19 cellular contexts compared by ENCODE assay signal in the genomic region with DNA sequence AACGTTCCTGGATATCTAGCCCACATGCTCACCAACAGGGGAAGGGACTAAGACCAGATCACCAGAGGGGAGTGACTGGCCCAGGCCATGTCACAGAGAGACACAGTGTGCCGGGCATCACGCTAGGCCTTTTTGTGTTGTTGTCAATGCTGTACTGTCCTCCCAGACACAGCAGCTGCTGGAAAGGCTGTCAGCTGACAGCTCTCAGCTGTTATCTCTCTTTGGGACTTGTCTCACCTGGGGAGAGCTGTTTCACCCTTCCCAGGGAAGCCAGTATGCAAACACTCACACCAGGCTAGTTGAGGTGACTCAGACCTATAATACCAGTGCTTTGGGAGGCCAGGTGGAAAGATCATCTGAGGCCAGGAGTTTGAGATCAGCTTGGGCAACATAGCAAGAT. TPM values are rescaled to one million over a fixed set of nuclear protein-coding genes. Genes with fewer than 3 reads are reported as not detected.
"Had no signal": no experiment of that assay in that cellular context is flagged by ENCODE, and none has a peak within 500 bp of the region (broad histone marks: within the 10 kb centered on the region; RNA-seq: fewer than 3 reads in every experiment).

No MANE protein-coding gene starts in this region.

- H3K4me1 Mint-ChIP-seq: nephron had no signal

- H3K36me3 Mint-ChIP-seq: activated naive CD4-positive, alpha-beta T cell treated with anti-CD3 and anti-CD28 coated beads, Interleukin-2, amount 50 U/mL, for 72 hours had no signal

- H3K9me3 ChIP-seq: body of pancreas, right atrium auricular region, testis had no signal

- DNase-seq: activated CD4-positive, alpha-beta memory T cell treated with anti-CD3 and anti-CD28 coated beads, Interleukin-2, amount 10 ng/mL, durations not matched to agents 7 days and 5 days; activated CD4-positive, alpha-beta T cell treated with anti-CD3 and anti-CD28 coated beads for 36 hours; activated gamma-delta T cell; activated T-cell treated with anti-CD3 and anti-CD28 coated beads, Interleukin-2, amount 50 U/mL, for 72 hours; body of pancreas; central memory CD4-positive, alpha-beta T cell; cortex of kidney; effector CD8-positive, alpha-beta T cell; stimulated activated naive CD8-positive, alpha-beta T cell treated with anti-CD3 and anti-CD28 coated beads, Interleukin-15, amount 100 ng/mL, for 72 hours; T-helper 17 cell; testis had no signal

- ATAC-seq: activated CD4-positive, alpha-beta T cell treated with anti-CD3 and anti-CD28 coated beads for 36 hours; activated naive CD4-positive, alpha-beta T cell treated with anti-CD3 and anti-CD28 coated beads, Interleukin-2, amount 50 U/mL, for 72 hours; activated T-cell treated with anti-CD3 and anti-CD28 coated beads, Interleukin-2, amount 50 U/mL, for 72 hours; body of pancreas; stimulated activated naive CD8-positive, alpha-beta T cell treated with anti-CD3 and anti-CD28 coated beads, Interleukin-15, amount 100 ng/mL, for 72 hours; T-helper 17 cell had no signal

- H3K4me3 Mint-ChIP-seq: activated CD4-positive, alpha-beta memory T cell treated with anti-CD3 and anti-CD28 coated beads, Interleukin-2, amount 10 ng/mL, durations not matched to agents 7 days and 5 days; activated CD4-positive, alpha-beta T cell treated with anti-CD3 and anti-CD28 coated beads for 36 hours; activated T-cell treated with anti-CD3 and anti-CD28 coated beads, Interleukin-2, amount 50 U/mL, for 72 hours; nephron; stimulated activated naive CD8-positive, alpha-beta T cell treated with anti-CD3 and anti-CD28 coated beads, Interleukin-15, amount 100 ng/mL, for 72 hours; T-helper 17 cell had no signal

- H3K27me3 Mint-ChIP-seq: activated CD4-positive, alpha-beta memory T cell treated with anti-CD3 and anti-CD28 coated beads, Interleukin-2, amount 10 ng/mL, durations not matched to agents 7 days and 5 days; activated CD4-positive, alpha-beta T cell treated with anti-CD3 and anti-CD28 coated beads for 36 hours; stimulated activated naive CD8-positive, alpha-beta T cell treated with anti-CD3 and anti-CD28 coated beads, Interleukin-15, amount 100 ng/mL, for 72 hours; T-helper 17 cell had no signal

- H3K4me1 ChIP-seq: right atrium auricular region, testis had no signal

- H3K27me3 ChIP-seq: body of pancreas, right atrium auricular region, testis had no signal

- H3K4me3 ChIP-seq: body of pancreas, right atrium auricular region, smooth muscle cell, testis had no signal

- H3K27ac Mint-ChIP-seq: activated CD4-positive, alpha-beta memory T cell treated with anti-CD3 and anti-CD28 coated beads, Interleukin-2, amount 10 ng/mL, durations not matched to agents 7 days and 5 days; activated CD4-positive, alpha-beta T cell treated with anti-CD3 and anti-CD28 coated beads for 36 hours; activated naive CD4-positive, alpha-beta T cell treated with anti-CD3 and anti-CD28 coated beads, Interleukin-2, amount 50 U/mL, for 72 hours; activated T-cell treated with anti-CD3 and anti-CD28 coated beads, Interleukin-2, amount 50 U/mL, for 72 hours; nephron; progenitor cell of endocrine pancreas; T-helper 17 cell had no signal

- H3K27ac ChIP-seq: body of pancreas, right atrium auricular region, testis had no signal

- H3K9me3 Mint-ChIP-seq: activated CD4-positive, alpha-beta memory T cell treated with anti-CD3 and anti-CD28 coated beads, Interleukin-2, amount 10 ng/mL, durations not matched to agents 7 days and 5 days; activated naive CD4-positive, alpha-beta T cell treated with anti-CD3 and anti-CD28 coated beads, Interleukin-2, amount 50 U/mL, for 72 hours; activated T-cell treated with anti-CD3 and anti-CD28 coated beads, Interleukin-2, amount 50 U/mL, for 72 hours; nephron; stimulated activated naive CD8-positive, alpha-beta T cell treated with anti-CD3 and anti-CD28 coated beads, Interleukin-15, amount 100 ng/mL, for 72 hours had no signal

RNA-seq across cellular contexts. Expression of a gene that starts 19.4 kb away (rescaled TPM):
- total RNA-seq: body of pancreas, fibroblast of lung, progenitor cell of endocrine pancreas, smooth muscle cell had no signal
- polyA plus RNA-seq: fibroblast of lung, smooth muscle cell had no signal

RNA-seq across cellular contexts. Expression of a gene that starts 27.1 kb away (rescaled TPM):
- total RNA-seq: activated CD4-positive, alpha-beta memory T cell treated with anti-CD3 and anti-CD28 coated beads, Interleukin-2, amount 10 ng/mL, durations not matched to agents 7 days and 5 days; activated CD4-positive, alpha-beta T cell treated with anti-CD3 and anti-CD28 coated beads for 36 hours; activated naive CD4-positive, alpha-beta T cell treated with anti-CD3 and anti-CD28 coated beads, Interleukin-2, amount 50 U/mL, for 72 hours; activated T-cell treated with anti-CD3 and anti-CD28 coated beads, Interleukin-2, amount 50 U/mL, for 72 hours; body of pancreas; fibroblast of lung; frontal cortex; mucosa of gallbladder; progenitor cell of endocrine pancreas; right atrium auricular region; smooth muscle cell had no signal
- polyA plus RNA-seq: fibroblast of lung, smooth muscle cell had no signal

RNA-seq across cellular contexts. Expression of a gene that starts 45.6 kb away (rescaled TPM):
- total RNA-seq: activated CD4-positive, alpha-beta memory T cell treated with anti-CD3 and anti-CD28 coated beads, Interleukin-2, amount 10 ng/mL, durations not matched to agents 7 days and 5 days; activated CD4-positive, alpha-beta T cell treated with anti-CD3 and anti-CD28 coated beads for 36 hours; activated naive CD4-positive, alpha-beta T cell treated with anti-CD3 and anti-CD28 coated beads, Interleukin-2, amount 50 U/mL, for 72 hours; activated T-cell treated with anti-CD3 and anti-CD28 coated beads, Interleukin-2, amount 50 U/mL, for 72 hours; body of pancreas; fibroblast of lung; frontal cortex; mucosa of gallbladder; progenitor cell of endocrine pancreas; right atrium auricular region; smooth muscle cell; T-helper 17 cell had no signal
- polyA plus RNA-seq: fibroblast of lung, smooth muscle cell had no signal
